8 cellular contexts compared by ENCODE assay signal in the genomic region with DNA sequence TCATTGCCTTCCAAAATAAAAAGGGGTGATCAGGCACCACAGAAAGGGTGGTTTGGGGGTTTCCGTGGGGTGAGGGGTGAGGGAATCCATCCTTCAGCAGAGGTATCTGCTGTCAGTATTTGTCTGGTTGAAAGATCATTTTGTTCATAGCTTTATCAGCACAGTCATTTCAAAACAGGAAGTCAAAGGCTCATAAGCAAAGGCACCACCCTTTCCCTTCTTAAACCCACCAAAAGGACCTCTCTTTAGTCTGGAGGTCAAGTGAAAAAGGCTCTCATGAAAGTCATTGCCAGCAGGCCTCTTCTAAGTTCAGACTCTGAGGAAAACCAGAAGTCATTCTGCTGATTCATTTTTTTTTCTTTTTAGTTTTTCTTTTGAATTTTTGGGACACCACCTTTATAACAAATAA. TPM values are rescaled to one million over a fixed set of nuclear protein-coding genes. Genes with fewer than 3 reads are reported as not detected.
A peak's percentile ranks its signal among the peaks of the same experiment; 100 is the strongest.
DNase-seq lines count a peak whose midpoint lies in the region; ATAC-seq and TF ChIP-seq lines count a peak whose summit lies in the region.

No MANE protein-coding gene starts in this region.

- peak overlapping the region; percentile 58 for H3K4me3 Mint-ChIP-seq in dendritic cell treated with granulocyte-macrophage colony-stimulating factor and Interleukin-4, amounts not matched to agents 40 ng/mL and 50 ng/mL, for 4 days
- H3K4me3 Mint-ChIP-seq in mesothelial cell of epicardium = no peak overlapping the region

- TF ChIP-seq POLR2A in ovary (IDR thresholded peaks at IDR 0.05) = no peak

- H3K27ac Mint-ChIP-seq in dendritic cell treated with granulocyte-macrophage colony-stimulating factor and Interleukin-4, amounts not matched to agents 40 ng/mL and 50 ng/mL, for 4 days = peak overlapping the region; percentile 92
- no peak overlapping the region for H3K27ac Mint-ChIP-seq in mesothelial cell of epicardium

- TF ChIP-seq EP300 in ovary (IDR thresholded peaks at IDR 0.05) = no peak

- TF ChIP-seq CTCF in GM12864 (IDR thresholded peaks at IDR 0.05; ENCODE audit: low read depth, low read length, missing control alignments) = no peak
- TF ChIP-seq CTCF in mesothelial cell of epicardium (IDR thresholded peaks at IDR 0.05; ENCODE audit: unreplicated experiment) = no peak
- TF ChIP-seq CTCF in ovary (IDR thresholded peaks at IDR 0.05) = no peak

- no peak overlapping the region for H3K27ac ChIP-seq in ovary

- H3K9me3 ChIP-seq in MG63 (no peaks in the 10 kb centered on the region), ovary (no peaks in the 10 kb centered on the region)

- peak; percentile 56 for ATAC-seq in GM21529 (IDR thresholded peaks at IDR 0.05; ENCODE audit: unreplicated experiment)

- H3K4me1 ChIP-seq in ovary (ENCODE audit: insufficient read depth) = no peaks in the 10 kb centered on the region

- H3K4me1 Mint-ChIP-seq in dendritic cell treated with granulocyte-macrophage colony-stimulating factor and Interleukin-4, amounts not matched to agents 40 ng/mL and 50 ng/mL, for 4 days (ENCODE audit: low read depth) = peaks cover 72% of the 10 kb centered on the region
- H3K4me1 Mint-ChIP-seq in mesothelial cell of epicardium = peaks cover 19% of the 10 kb centered on the region

- peak; percentile 90 for DNase-seq in GM12864 (ENCODE audit: low read depth)
- peak; percentile 56 to 92 for DNase-seq in NOMO-1 (lab: John Stamatoyannopoulos, UW; ENCODE audit: unreplicated experiment in 2 of 2)
- DNase-seq in mesothelial cell of epicardium (ENCODE audit: low spot score in 2 of 2, unreplicated experiment in 2 of 2) = no peak
- no peak for DNase-seq in MG63
- no peak for DNase-seq in ovary
- DNase-seq in islet precursor cell = no peak

- intact Hi-C loops in dendritic cell treated with granulocyte-macrophage colony-stimulating factor and Interleukin-4, amounts not matched to agents 40 ng/mL and 50 ng/mL, for 4 days (cut with micrococcal nuclease) = loop anchor here (2.0 kb wide), 1 partner anchor 18 kb away; no protein-coding TSS in a partner anchor
- intact Hi-C loops in ovary (cut with DNase I) = no loop called here

- H3K4me3 ChIP-seq in GM12864 (ENCODE audit: low read depth, low read length) (no peak overlapping the region; the same call in 1 of the 2 replicates), MG63 (no peak overlapping the region), ovary (no peak overlapping the region)

- peaks cover 53% of the 10 kb centered on the region for H3K36me3 Mint-ChIP-seq in dendritic cell treated with granulocyte-macrophage colony-stimulating factor and Interleukin-4, amounts not matched to agents 40 ng/mL and 50 ng/mL, for 4 days (ENCODE audit: low read depth)
- H3K36me3 Mint-ChIP-seq in mesothelial cell of epicardium = no peaks in the 10 kb centered on the region

- H3K36me3 ChIP-seq in MG63 (no peaks in the 10 kb centered on the region), ovary (no peaks in the 10 kb centered on the region)

- WGBS in ovary, 3 donors = 88 to 95% (median 94%) methylated on average over 1 of the region's 1 CpG

- H3K9me3 Mint-ChIP-seq in dendritic cell treated with granulocyte-macrophage colony-stimulating factor and Interleukin-4, amounts not matched to agents 40 ng/mL and 50 ng/mL, for 4 days = no peaks in the 10 kb centered on the region
- no peaks in the 10 kb centered on the region for H3K9me3 Mint-ChIP-seq in mesothelial cell of epicardium

- H3K27me3 ChIP-seq in MG63 = 0 out of 2 replicates have a peak, but pooled peaks cover 3% of the 10 kb centered on the region
- no peaks in the 10 kb centered on the region for H3K27me3 ChIP-seq in ovary

- no peaks in the 10 kb centered on the region for H3K27me3 Mint-ChIP-seq in dendritic cell treated with granulocyte-macrophage colony-stimulating factor and Interleukin-4, amounts not matched to agents 40 ng/mL and 50 ng/mL, for 4 days
- peaks cover 21% of the 10 kb centered on the region for H3K27me3 Mint-ChIP-seq in mesothelial cell of epicardium (ENCODE audit: low read depth)

RNA-seq across cellular contexts. Expression of gene CHST11, which starts 6.2 kb away (rescaled TPM):
- total RNA-seq in mesothelial cell of epicardium (9.0 to 15.0 TPM (median 12.1 TPM) in 3 replicates), ovary (10 to 100 TPM in 5 of 7 donors, 1 to 10 TPM in 2; 4.2 to 39.9 (median 20.1) TPM)
- 0.07 and 0.13 TPM in 2 replicates for total RNA-seq in MG63 (2014; rRNA removed; shearing (Covaris generic); ENCODE audit: low replicate concordance)
- polyA plus RNA-seq in ovary = 10 to 100 TPM in 1 of 2 donors, 1 to 10 TPM in 1; 4.0 to 23.7 TPM

Comparison
In these comparisons a context has a peak if more than half of its experiments do, and no peak if none do; other contexts are left out.
1. DNase-seq: peak in GM12864 (single experiment) and NOMO-1 (2 of 2); none in mesothelial cell of epicardium (0 of 2), MG63 (single experiment), ovary (0 of 5) and islet precursor cell (single experiment).